13 cellular contexts compared by ENCODE assay signal in the genomic region with DNA sequence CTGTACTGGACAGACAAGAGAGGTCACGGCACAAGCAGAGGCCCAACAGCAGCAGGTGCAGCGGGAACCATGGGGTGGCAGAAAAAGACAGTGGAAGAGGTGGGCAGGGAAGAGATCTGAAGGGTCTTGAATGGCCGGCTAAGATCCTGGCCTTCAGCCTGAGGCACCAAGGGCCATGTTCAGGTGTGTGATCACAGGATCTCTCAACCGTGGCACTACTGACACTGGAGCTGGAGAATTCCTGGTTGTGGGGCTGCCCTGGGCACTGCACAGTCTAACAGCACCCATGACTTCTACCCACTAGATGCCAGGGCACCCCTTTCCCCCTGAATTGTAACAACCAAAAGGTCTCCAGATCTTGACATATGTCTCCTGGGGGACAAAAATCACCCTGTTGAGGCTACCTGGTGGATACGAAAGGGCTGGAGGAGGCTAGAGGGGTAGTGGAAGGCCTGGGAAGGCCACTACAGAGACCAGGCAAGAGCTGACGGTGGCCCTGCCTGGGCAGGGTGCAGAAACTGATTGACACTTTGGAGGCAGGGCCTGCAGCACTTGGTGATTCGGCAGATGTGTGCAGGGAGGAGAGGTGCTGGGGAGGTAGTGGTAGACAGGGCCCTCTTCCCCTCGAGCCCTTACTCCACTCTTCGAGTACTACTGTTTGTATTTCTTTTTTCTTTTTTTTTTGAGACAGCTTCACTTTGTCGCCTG. TPM values are rescaled to one million over a fixed set of nuclear protein-coding genes. Genes with fewer than 3 reads are reported as not detected.
DNase-seq lines count a peak whose midpoint lies in the region; ATAC-seq and TF ChIP-seq lines count a peak whose summit lies in the region.
"Had no signal": no experiment of that assay in that cellular context is flagged by ENCODE, and none has a peak within 500 bp of the region (broad histone marks: within the 10 kb centered on the region; RNA-seq: fewer than 3 reads in every experiment).

No MANE protein-coding gene starts in this region.

- H3K9me3 Mint-ChIP-seq in stimulated activated naive CD8-positive, alpha-beta T cell treated with anti-CD3 and anti-CD28 coated beads, Interleukin-15, Interleukin-2, amounts not matched to agents 100 ng/mL and 50 ng/mL, for 24 hours, result no peaks in the 10 kb centered on the region

- DNase-seq in stimulated activated naive CD8-positive, alpha-beta T cell treated with anti-CD3 and anti-CD28 coated beads, Interleukin-15, Interleukin-2, amounts not matched to agents 100 U/mL and 50 U/mL, for 24 hours, result no peak
- DNase-seq in coronary artery (ENCODE audit: low spot score) (no peak), neuronal stem cell (ENCODE audit: low spot score) (no peak), NCI-H1417 treated with DMSO at 0.1 percent for 48 hours (lab: John Stamatoyannopoulos, UW) (no peak)
- DNase-seq in activated effector memory CD4-positive, alpha-beta T cell treated with anti-CD3 and anti-CD28 coated beads, Interleukin-2, amount 50 U/mL, for 16 hours, result no peak
- no peak for DNase-seq in stimulated activated CD4-positive, alpha-beta T cell treated with anti-CD3 and anti-CD28 coated beads, Interleukin-2, amount 100 ng/mL, for 24 hours
- DNase-seq: activated CD4-positive, CD25-positive, alpha-beta regulatory T cell; cortex of kidney; GF-D8; NCI-H524 treated with DMSO at 0.1 percent for 48 hours; SHP77 had no signal

- no peak overlapping the region for H3K14ac ChIP-seq in neuronal stem cell (ENCODE audit: low read length)

- H3K27ac ChIP-seq in coronary artery (peak overlapping the region; percentile 76 to 89), neuronal stem cell (replicated peaks; ENCODE audit: low read length) (no peak overlapping the region)

- H4K91ac ChIP-seq in neuronal stem cell (ENCODE audit: low read depth, low read length, poor library complexity), result no peak overlapping the region

- no peak overlapping the region for H2AFZ ChIP-seq in neuronal stem cell (ENCODE audit: low read length)

- peak overlapping the region; percentile 22 for H3K18ac ChIP-seq in neuronal stem cell (ENCODE audit: low read length)

- no peaks in the 10 kb centered on the region for H3K27me3 ChIP-seq in neuronal stem cell (ENCODE audit: control insufficient read depth in 3 of 3, insufficient read depth in 3 of 3, low read depth in 1 of 3, low read length in 3 of 3)

- no peak overlapping the region for H3K4me2 ChIP-seq in neuronal stem cell (ENCODE audit: insufficient read depth, low read length, poor library complexity, severe bottlenecking)

- peaks cover 47 to 95% of the 10 kb centered on the region in 2 donors for H3K36me3 ChIP-seq in neuronal stem cell (replicated peaks in 1 of 2; ENCODE audit: control insufficient read depth in 2 of 2, insufficient read depth in 2 of 2, low read length in 2 of 2)

- no peak overlapping the region for H4K8ac ChIP-seq in neuronal stem cell (ENCODE audit: low read depth, low read length)

- peaks cover 18% of the 10 kb centered on the region for H3K79me1 ChIP-seq in neuronal stem cell (ENCODE audit: low read depth, low read length)

- peaks cover 66% of the 10 kb centered on the region for H3K4me1 Mint-ChIP-seq in stimulated activated naive CD8-positive, alpha-beta T cell treated with anti-CD3 and anti-CD28 coated beads, Interleukin-15, Interleukin-2, amounts not matched to agents 100 ng/mL and 50 ng/mL, for 24 hours (ENCODE audit: low read depth)

- H2BK15ac ChIP-seq in neuronal stem cell (ENCODE audit: low read length), result no peak overlapping the region

- no peak overlapping the region for H3K4me3 Mint-ChIP-seq in stimulated activated naive CD8-positive, alpha-beta T cell treated with anti-CD3 and anti-CD28 coated beads, Interleukin-15, Interleukin-2, amounts not matched to agents 100 ng/mL and 50 ng/mL, for 24 hours

- peaks cover 39% of the 10 kb centered on the region for H3K36me3 Mint-ChIP-seq in stimulated activated naive CD8-positive, alpha-beta T cell treated with anti-CD3 and anti-CD28 coated beads, Interleukin-15, Interleukin-2, amounts not matched to agents 100 ng/mL and 50 ng/mL, for 24 hours (ENCODE audit: low read depth)

- TF ChIP-seq CTCF in coronary artery (IDR thresholded peaks at IDR 0.05), result no peak

- no peak overlapping the region for H3K9ac ChIP-seq in neuronal stem cell (ENCODE audit: low read depth, low read length, poor library complexity)

- no peak overlapping the region for H2AK5ac ChIP-seq in neuronal stem cell (ENCODE audit: low read depth, low read length)

- WGBS in neuronal stem cell (ENCODE audit: extremely low coverage in 2 of 2, insufficient read length in 2 of 2, insufficient replicate concordance in 1 of 2), 2 donors, result no CpG with 5 or more reads among the region's 10 CpGs

- H2BK12ac ChIP-seq in neuronal stem cell (ENCODE audit: low read length), result no peak overlapping the region

- H2BK5ac ChIP-seq in neuronal stem cell (ENCODE audit: low read length), result no peak overlapping the region

- ATAC-seq in stimulated activated naive CD8-positive, alpha-beta T cell treated with anti-CD3 and anti-CD28 coated beads, Interleukin-15, Interleukin-2, amounts not matched to agents 100 U/mL and 50 U/mL, for 24 hours, result no peak
- ATAC-seq in HG02623 (IDR thresholded peaks at IDR 0.05; ENCODE audit: unreplicated experiment), result no peak

- no peak overlapping the region for H3K4ac ChIP-seq in neuronal stem cell (ENCODE audit: low read length)

- peaks cover 6 to 12% of the 10 kb centered on the region in 2 donors for H3K4me1 ChIP-seq in neuronal stem cell (ENCODE audit: control insufficient read depth in 2 of 2, insufficient read depth in 1 of 2, low read depth in 1 of 2, low read length in 2 of 2)

- H3K23ac ChIP-seq in neuronal stem cell (ENCODE audit: low read depth, low read length, poor library complexity), result peak overlapping the region; percentile 34

- H3K9me3 ChIP-seq in neuronal stem cell (replicated peaks in 1 of 2; ENCODE audit: control insufficient read depth in 2 of 2, insufficient read depth in 1 of 2, low read depth in 1 of 2, low read length in 2 of 2), result peaks cover 0 to 2% of the 10 kb centered on the region in 2 donors

- peak overlapping the region; percentile 32 for H3K27ac Mint-ChIP-seq in stimulated activated naive CD8-positive, alpha-beta T cell treated with anti-CD3 and anti-CD28 coated beads, Interleukin-15, Interleukin-2, amounts not matched to agents 100 ng/mL and 50 ng/mL, for 24 hours

- H2BK120ac ChIP-seq in neuronal stem cell (ENCODE audit: low read depth, low read length), result no peak overlapping the region

- no peaks in the 10 kb centered on the region for H3K27me3 Mint-ChIP-seq in stimulated activated naive CD8-positive, alpha-beta T cell treated with anti-CD3 and anti-CD28 coated beads, Interleukin-15, Interleukin-2, amounts not matched to agents 100 ng/mL and 50 ng/mL, for 24 hours

- H3K4me3 ChIP-seq in coronary artery, result no peak overlapping the region
- no peak overlapping the region for H3K4me3 ChIP-seq in neuronal stem cell (ENCODE audit: low read length in 2 of 2)

RNA-seq across cellular contexts. Expression of a gene that starts 8.3 kb away (rescaled TPM):
- 224 TPM for polyA plus RNA-seq in neuronal stem cell (2013, experiment 1 of 2)
- polyA plus RNA-seq in neuronal stem cell (2013, experiment 2 of 2), result 229 TPM

RNA-seq across cellular contexts. Expression of a gene that starts 36.1 kb away (rescaled TPM):
- polyA plus RNA-seq in neuronal stem cell (2013, experiment 1 of 2), result 50.9 TPM
- polyA plus RNA-seq in neuronal stem cell (2013, experiment 2 of 2), result 51.3 TPM
